Comparison of ENCODE assay signal across 8 cellular contexts in the genomic region with DNA sequence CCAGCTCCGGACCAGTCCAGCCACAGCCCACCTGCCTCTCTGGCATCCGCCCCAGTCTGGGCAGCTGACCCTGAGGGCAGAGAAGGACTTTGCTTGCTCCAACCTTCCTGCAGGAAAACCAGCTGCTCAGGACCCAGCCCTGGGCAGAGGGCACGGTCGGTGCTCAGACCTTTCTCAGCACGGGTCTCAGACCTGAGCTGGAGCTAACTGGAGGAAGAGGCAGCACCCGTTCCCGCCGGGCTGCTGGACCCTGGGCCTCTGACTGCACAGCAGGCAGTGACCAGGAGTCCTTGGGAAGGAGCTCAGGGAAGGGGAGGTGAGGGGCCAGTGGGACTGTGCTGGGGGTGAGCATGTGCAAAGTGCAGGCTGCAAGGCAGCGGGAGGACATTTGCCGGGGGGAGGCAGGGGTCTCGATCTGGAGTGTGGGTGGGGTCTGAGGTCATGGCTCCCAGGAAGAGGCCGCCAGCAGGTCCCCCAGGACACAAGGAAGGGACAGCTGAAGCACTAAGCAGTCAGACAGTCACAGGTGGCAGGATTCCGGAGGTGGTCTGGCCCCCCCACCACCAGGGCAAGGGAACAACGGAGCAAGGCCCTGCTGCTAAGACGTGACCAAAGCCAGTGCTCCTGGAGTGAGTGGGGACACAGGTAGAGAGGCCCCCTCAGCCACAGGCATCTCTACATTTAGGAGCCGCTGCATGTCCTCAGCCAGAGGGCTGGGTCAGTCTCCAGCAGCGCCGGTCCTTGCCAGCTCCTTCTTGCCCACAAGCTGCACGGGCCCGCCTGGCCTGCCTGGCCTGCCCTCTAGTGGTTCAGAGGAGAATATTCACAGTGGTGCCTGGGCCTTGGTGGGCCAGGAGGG. TPM values are rescaled to one million over a fixed set of nuclear protein-coding genes. Genes with fewer than 3 reads are reported as not detected.
DNase-seq lines count a peak whose midpoint lies in the region; ATAC-seq and TF ChIP-seq lines count a peak whose summit lies in the region.

No MANE protein-coding gene starts in this region.

- H3K79me2 ChIP-seq in hepatocyte, result peaks cover 16% of the 10 kb centered on the region

- H3K4me1 ChIP-seq in hepatocyte (ENCODE audit: insufficient read depth), result peaks cover 24% of the 10 kb centered on the region
- H3K4me1 ChIP-seq in gastrocnemius medialis, result peaks cover 16 to 17% of the 10 kb centered on the region in 2 donors

- H3K9me3 ChIP-seq in hepatocyte (ENCODE audit: low read depth) (no peaks in the 10 kb centered on the region), gastrocnemius medialis (no peaks in the 10 kb centered on the region)

- H4K20me1 ChIP-seq in hepatocyte (ENCODE audit: insufficient read depth, poor library complexity, severe bottlenecking), result no peaks in the 10 kb centered on the region

- H3K27me3 ChIP-seq in hepatocyte (no peaks in the 10 kb centered on the region), gastrocnemius medialis (no peaks in the 10 kb centered on the region)

- no peak overlapping the region for H2AFZ ChIP-seq in hepatocyte

- H3K27ac ChIP-seq in RWPE1 (peak overlapping the region; percentile 32), hepatocyte (peak overlapping the region; percentile 57), gastrocnemius medialis (no peak overlapping the region)

- H3K4me3 ChIP-seq in astrocyte of the cerebellum (ENCODE audit: low read depth, low read length), result no peak overlapping the region
- no peak overlapping the region for H3K4me3 ChIP-seq in hepatocyte
- H3K4me3 ChIP-seq in gastrocnemius medialis, result no peak overlapping the region

- H3K4me2 ChIP-seq in hepatocyte, result no peak overlapping the region

- no peaks in the 10 kb centered on the region for H3K9me2 ChIP-seq in hepatocyte (replicated peaks; ENCODE audit: insufficient read depth)

- ATAC-seq in gastrocnemius medialis, result peak; percentile 58 to 66
- no peak for ATAC-seq in HG03457 (IDR thresholded peaks at IDR 0.05; ENCODE audit: unreplicated experiment)
- no peak for ATAC-seq in HG02981 (IDR thresholded peaks at IDR 0.05; ENCODE audit: unreplicated experiment)

- intact Hi-C loops in gastrocnemius medialis (cut with DNase I; ENCODE audit: low total_unique reads), result loop anchor here (1.0 to 5.0 kb wide), 2 partner anchors 93 to 175 kb away; no protein-coding TSS in a partner anchor

- H3K36me3 ChIP-seq in hepatocyte (replicated peaks; ENCODE audit: insufficient read depth, low read depth) (no peaks in the 10 kb centered on the region), gastrocnemius medialis (peaks cover 0 to 7% of the 10 kb centered on the region in 2 donors)

- 71% methylated on average over 16 of the region's 20 CpGs for WGBS in hepatocyte (ENCODE audit: low lambda C conversion rate, missing lambda C conversion rate)

- no peak for TF ChIP-seq POLR2A in gastrocnemius medialis (IDR thresholded peaks at IDR 0.05)

- DNase-seq in COLO829 (ENCODE audit: low spot score) (peak; percentile 69), HK-2 (ENCODE audit: unreplicated experiment) (peak; percentile 59), RWPE1 (ENCODE audit: low spot score) (peak; percentile 75), astrocyte of the cerebellum (ENCODE audit: low read depth) (no peak), hepatocyte (ENCODE audit: low spot score) (peak; percentile 76), gastrocnemius medialis (peak; percentile 54 to 81)

- in situ Hi-C loops in astrocyte of the cerebellum (cut with HindIII; ENCODE audit: low sequenced_read_pairs), result no loop called here
- in situ Hi-C loops in gastrocnemius medialis (cut with MboI; ENCODE audit: low sequenced_read_pairs in 4 of 4), result loop anchor here in 1 of 4 donors (5.0 kb wide), 1 partner anchor 90 kb away; no protein-coding TSS in a partner anchor

- CTCF ChIA-PET in RWPE1 (lab: Yijun Ruan, JAX), result interaction anchor here (0.5 to 4.2 kb wide), 20 partner anchors 9 to 454 kb away, joined by 3 to 68 read pairs (median 4); a partner anchor contains a TSS

- POLR2A ChIA-PET in RWPE1 (lab: Yijun Ruan, JAX; ENCODE audit: low non-redundant PET), result interaction anchor here (0.6 to 0.7 kb wide), 2 partner anchors 10 to 44 kb away, joined by 3 read pairs; no protein-coding TSS in a partner anchor

- peak; percentile 99 for TF ChIP-seq CTCF in RWPE1 (conservative IDR thresholded peaks at IDR 0.05; ENCODE audit: low read depth)
- TF ChIP-seq CTCF in astrocyte of the cerebellum (IDR thresholded peaks at IDR 0.05; ENCODE audit: low read depth, low read length, missing control alignments), result peak; percentile 90
- peak; percentile 79 for TF ChIP-seq CTCF in hepatocyte (IDR thresholded peaks at IDR 0.05; ENCODE audit: poor library complexity)
- TF ChIP-seq CTCF in gastrocnemius medialis (IDR thresholded peaks at IDR 0.05 in 4 of 5, conservative IDR thresholded peaks at IDR 0.05 in 1 of 5), result peak; percentile 85 to 92 (median 89)

RNA-seq across cellular contexts. Expression of a gene that starts 4.7 kb away (rescaled TPM):
- 19.2 and 22.4 TPM in 2 replicates for total RNA-seq in hepatocyte
- polyA plus RNA-seq in hepatocyte, result 57.1 and 61.9 TPM in 2 replicates
- 10 to 100 TPM in 1 of 4 donors, 1 to 10 TPM in 3; 4.7 to 10.4 (median 5.9) TPM for total RNA-seq in gastrocnemius medialis

RNA-seq across cellular contexts. Expression of a gene that starts 11.8 kb away (rescaled TPM):
- total RNA-seq in hepatocyte, result 1.6 and 3.7 TPM in 2 replicates
- polyA plus RNA-seq in hepatocyte, result 1.4 and 2.5 TPM in 2 replicates
- 1 to 10 TPM in 1 of 4 donors, not detected in 3; 4.2 TPM for total RNA-seq in gastrocnemius medialis

RNA-seq across cellular contexts. Expression of a gene that starts 25.5 kb away (rescaled TPM):
- 13.2 and 14.6 TPM in 2 replicates for total RNA-seq in hepatocyte
- polyA plus RNA-seq in hepatocyte, result 14.3 and 15.2 TPM in 2 replicates
- total RNA-seq in gastrocnemius medialis, result 10 to 100 TPM; 11.2 to 48.4 (median 23.6) TPM

RNA-seq across cellular contexts. Expression of a gene that starts 38.4 kb away (rescaled TPM):
- total RNA-seq in hepatocyte (38.1 and 47.9 TPM in 2 replicates), gastrocnemius medialis (1 to 10 TPM; 1.8 to 4.5 (median 2.8) TPM)
- polyA plus RNA-seq in hepatocyte, result 43.6 and 44.1 TPM in 2 replicates

RNA-seq across cellular contexts. Expression of a gene that starts 43.0 kb away (rescaled TPM):
- total RNA-seq in hepatocyte (31.8 and 37.3 TPM in 2 replicates), gastrocnemius medialis (10 to 100 TPM; 46.7 to 69.3 (median 56.9) TPM)
- polyA plus RNA-seq in hepatocyte, result 47.7 and 61.2 TPM in 2 replicates

Comparison
In these comparisons a context has a peak if more than half of its experiments do, and no peak if none do; other contexts are left out.
1. H3K27ac ChIP-seq: peak in RWPE1 (single experiment) and hepatocyte (single experiment); none in gastrocnemius medialis (0 of 4).
2. ATAC-seq: peak in gastrocnemius medialis (2 of 2); none in HG03457 (single experiment) and HG02981 (single experiment).
3. Peak in every context shown above with its lines, with median percentiles within 50 percentile points of each other: CTCF ChIP-seq.